Comparison of ENCODE assay signal across 8 cellular contexts in genomic region chr16:67236551-67237395, GRCh38. TPM values are rescaled to one million over a fixed set of nuclear protein-coding genes. Genes with fewer than 3 reads are reported as not detected.
DNase-seq lines count a peak whose midpoint lies in the region; ATAC-seq, FAIRE-seq and TF ChIP-seq lines count a peak whose summit lies in the region.

No MANE protein-coding gene starts in this region.

- ATAC-seq in HepG2, result peak; percentile 68
- ATAC-seq in GM19328 (IDR thresholded peaks at IDR 0.05; ENCODE audit: unreplicated experiment), result no peak

- peak; percentile 94 for DNase-seq in BE2C
- DNase-seq in H7, result peak; percentile 100
- peak; percentile 66 for DNase-seq in T-helper 22 cell (ENCODE audit: low read depth)
- DNase-seq in adipocyte (ENCODE audit: low read depth), result peak; percentile 76
- peak; percentile 46 for DNase-seq in HepG2 (ENCODE audit: low spot score)
- peak; percentile 71 for DNase-seq in stimulated activated naive CD4-positive, alpha-beta T cell treated with Interleukin-2 at 50 U/mL for 16 hours (lab: John Stamatoyannopoulos, UW)
- no peak for DNase-seq in kidney glomerular epithelial cell (lab: John Stamatoyannopoulos, UW)

- peaks cover 8% of the 10 kb centered on the region for H3K4me1 ChIP-seq in BE2C
- H3K4me1 ChIP-seq in adipocyte (ENCODE audit: control insufficient read depth, insufficient read depth, low read length), result peaks cover 18% of the 10 kb centered on the region
- H3K4me1 ChIP-seq in HepG2 (ENCODE audit: insufficient read depth, low read length), result peaks cover 14% of the 10 kb centered on the region

- intact Hi-C loops in HepG2 (cut with micrococcal nuclease; ENCODE audit: unreplicated experiment), result no loop called here

- POLR2A ChIA-PET in HepG2 (lab: Yijun Ruan, JAX), result interaction anchor here (0.8 to 2.2 kb wide), 4 partner anchors 10 to 66 kb away, joined by 3 to 17 read pairs (median 4); partner anchors contain the start of genes FHOD1, NOL3 and TMEM208

- no peak for TF ChIP-seq POLR2A in HepG2 (IDR thresholded peaks at IDR 0.05; ENCODE audit: insufficient read depth in 1 of 2, low read depth in 2 of 2, low read length in 2 of 2)

- in situ Hi-C loops in HepG2 (cut with HindIII; ENCODE audit: extremely low pct_ligation_motif_present, low pct_unique_long_range_greater_than_20kb), result no loop called here

- no peak overlapping the region for H3K27ac ChIP-seq in HepG2 (ENCODE audit: extremely low read length, insufficient read depth, low read length)

- TF ChIP-seq CTCF in BE2C (IDR thresholded peaks at IDR 0.05; ENCODE audit: low read depth, low read length) (no peak), HepG2 (CRISPR knock-in tag; IDR thresholded peaks at IDR 0.05) (no peak)

- BruUV-seq in HepG2 (replicated peaks; lab: Mats Ljungman, UMichigan), result no TSS peak

- H3K36me3 ChIP-seq in BE2C (peaks cover 9% of the 10 kb centered on the region; the same call in 1 of the 2 replicates), H7 (replicated peaks; ENCODE audit: control insufficient read depth, insufficient read depth, low read length) (peaks cover 29% of the 10 kb centered on the region), adipocyte (ENCODE audit: control insufficient read depth, insufficient read depth, low read length, severe bottlenecking) (peaks cover 63% of the 10 kb centered on the region), HepG2 (replicated peaks in 1 of 2; ENCODE audit: control insufficient read depth in 1 of 2, insufficient read depth in 2 of 2, low read length in 2 of 2) (peaks cover 32 to 48% of the 10 kb centered on the region in 2 experiments)

- no peak overlapping the region for H3K4me3 ChIP-seq in BE2C (ENCODE audit: low read depth, low read length)
- no peak overlapping the region for H3K4me3 ChIP-seq in H7 (ENCODE audit: insufficient read depth, low read depth, low read length)
- no peak overlapping the region for H3K4me3 ChIP-seq in adipocyte (ENCODE audit: low read length)
- H3K4me3 ChIP-seq in HepG2 (replicated peaks in 1 of 3; ENCODE audit: insufficient read depth in 1 of 3, low read depth in 2 of 3, low read length in 3 of 3), result no peak overlapping the region

- H3K9ac ChIP-seq in adipocyte (ENCODE audit: low read length) (peak overlapping the region; percentile 20), HepG2 (ENCODE audit: insufficient read depth, low read depth, low read length) (no peak overlapping the region)

- H3K27me3 ChIP-seq in BE2C (no peaks in the 10 kb centered on the region), H7 (ENCODE audit: control insufficient read depth, insufficient read depth, low read length) (no peaks in the 10 kb centered on the region), adipocyte (replicated peaks; ENCODE audit: control insufficient read depth, insufficient read depth, low read length) (no peaks in the 10 kb centered on the region), HepG2 (ENCODE audit: control insufficient read depth in 1 of 2, insufficient read depth in 2 of 2, low read length in 2 of 2) (no peaks in the 10 kb centered on the region)

- WGBS in HepG2 (ENCODE audit: low lambda C conversion rate), result 93% methylated on average over 50 of the region's 50 CpGs

- no peak overlapping the region for H2AFZ ChIP-seq in HepG2 (ENCODE audit: low read length)

- H4K20me1 ChIP-seq in HepG2 (ENCODE audit: insufficient read depth, low read length), result no peaks in the 10 kb centered on the region

- no peak for FAIRE-seq in HepG2 (lab: Jason Lieb, UNC)

- H3K79me2 ChIP-seq in HepG2 (ENCODE audit: insufficient read depth, low read length), result no peaks in the 10 kb centered on the region

- H3K9me3 ChIP-seq in BE2C (no peaks in the 10 kb centered on the region), adipocyte (ENCODE audit: control insufficient read depth, low read length) (no peaks in the 10 kb centered on the region), HepG2 (ENCODE audit: low read length) (no peaks in the 10 kb centered on the region)

- no peak for TF ChIP-seq EP300 in HepG2 (IDR thresholded peaks at IDR 0.05; ENCODE audit: low read depth in 2 of 2, low read length in 2 of 2)
- TF ChIP-seq EP300 in HepG2 (CRISPR knock-in tag; IDR thresholded peaks at IDR 0.05; ENCODE audit: borderline replicate concordance), result no peak

- CTCF ChIA-PET in HepG2 (lab: Yijun Ruan, JAX; ENCODE audit: low intra/inter-chr PET ratio, low total read pairs), result no interaction called here

- H3K4me2 ChIP-seq in HepG2 (ENCODE audit: low read depth, low read length), result no peak overlapping the region

- TF ChIP-seq RAD21 in HepG2 (CRISPR knock-in tag; IDR thresholded peaks at IDR 0.05), result no peak

RNA-seq across cellular contexts. Expression of gene TMEM208, which starts 9.8 kb away (rescaled TPM):
- polyA plus RNA-seq in BE2C (2012; ENCODE audit: insufficient read depth, insufficient read length, low read depth), result 298 TPM
- 19.3 and 27.3 TPM in 2 replicates for total RNA-seq in H7 (2014; rRNA removed; shearing (Covaris generic))
- 50.6 and 72.9 TPM in 2 replicates for total RNA-seq in HepG2 (2016; rRNA removed; fragmentation: Illumina TruSeq; extraction: Trizol)
- 46.7 and 49.0 TPM in 2 replicates for total RNA-seq in HepG2 (2016; cell fraction: cytosol; rRNA removed; fragmentation: Illumina TruSeq; extraction: Trizol; ENCODE audit: low read depth)
- total RNA-seq in HepG2 (2016; cell fraction: insoluble cytoplasmic fraction; rRNA removed; fragmentation: Illumina TruSeq; extraction: Trizol), result 52.7 and 71.2 TPM in 2 replicates
- total RNA-seq in HepG2 (2016; cell fraction: membrane; rRNA removed; fragmentation: Illumina TruSeq; extraction: Trizol), result 48.8 and 62.4 TPM in 2 replicates
- 57.5 and 64.0 TPM in 2 replicates for total RNA-seq in HepG2 (2016; cell fraction: nucleus; rRNA removed; fragmentation: Illumina TruSeq; extraction: Trizol)
- 58.8 and 66.9 TPM in 2 replicates for polyA plus RNA-seq in HepG2 (2011; rRNA removed)
- polyA plus RNA-seq in HepG2 (2011; cell fraction: cytosol; rRNA removed), result 86.4 and 95.7 TPM in 2 replicates
- 60.0 and 64.8 TPM in 2 replicates for polyA plus RNA-seq in HepG2 (2011; cell fraction: nucleus; rRNA removed)
- 38.6 and 40.1 TPM in 2 replicates for polyA plus RNA-seq in HepG2 (2012)
- polyA plus RNA-seq in HepG2 (2016; cell fraction: cytosol; fragmentation: Illumina TruSeq; extraction: Trizol; ENCODE audit: low read depth), result 47.9 and 51.3 TPM in 2 replicates
- 53.9 and 64.3 TPM in 2 replicates for polyA plus RNA-seq in HepG2 (2016; cell fraction: insoluble cytoplasmic fraction; fragmentation: Illumina TruSeq; extraction: Trizol; ENCODE audit: low read depth)
- polyA plus RNA-seq in HepG2 (2016; cell fraction: membrane; fragmentation: Illumina TruSeq; extraction: Trizol; ENCODE audit: low read depth), result 49.5 and 59.3 TPM in 2 replicates
- 92.5 and 95.8 TPM in 2 replicates for polyA plus RNA-seq in HepG2 (2016; cell fraction: nucleus; fragmentation: Illumina TruSeq; extraction: Trizol; ENCODE audit: insufficient read depth, low read depth)
- 76.4 and 93.1 TPM in 2 replicates for polyA minus RNA-seq in HepG2 (2011; rRNA and poly(A)+ RNA removed; ENCODE audit: low replicate concordance)
- polyA minus RNA-seq in HepG2 (2011; cell fraction: cytosol; rRNA and poly(A)+ RNA removed), result 16.8 and 20.6 TPM in 2 replicates
- polyA minus RNA-seq in HepG2 (2011; cell fraction: nucleus; rRNA and poly(A)+ RNA removed), result 58.8 and 60.5 TPM in 2 replicates

RNA-seq across cellular contexts. Expression of gene FHOD1, which starts 10.5 kb away (rescaled TPM):
- 37.9 TPM for polyA plus RNA-seq in BE2C (2012; ENCODE audit: insufficient read depth, insufficient read length, low read depth)
- 22.4 and 37.4 TPM in 2 replicates for total RNA-seq in H7 (2014; rRNA removed; shearing (Covaris generic))
- 10.9 and 20.8 TPM in 2 replicates for total RNA-seq in HepG2 (2016; rRNA removed; fragmentation: Illumina TruSeq; extraction: Trizol)
- 5.1 and 5.8 TPM in 2 replicates for total RNA-seq in HepG2 (2016; cell fraction: cytosol; rRNA removed; fragmentation: Illumina TruSeq; extraction: Trizol; ENCODE audit: low read depth)
- 8.4 and 24.4 TPM in 2 replicates for total RNA-seq in HepG2 (2016; cell fraction: insoluble cytoplasmic fraction; rRNA removed; fragmentation: Illumina TruSeq; extraction: Trizol)
- total RNA-seq in HepG2 (2016; cell fraction: membrane; rRNA removed; fragmentation: Illumina TruSeq; extraction: Trizol), result 8.8 and 9.7 TPM in 2 replicates
- 34.0 and 35.5 TPM in 2 replicates for total RNA-seq in HepG2 (2016; cell fraction: nucleus; rRNA removed; fragmentation: Illumina TruSeq; extraction: Trizol)
- polyA plus RNA-seq in HepG2 (2011; rRNA removed), result 15.0 and 20.0 TPM in 2 replicates
- polyA plus RNA-seq in HepG2 (2011; cell fraction: cytosol; rRNA removed), result 3.6 and 6.2 TPM in 2 replicates
- 111 and 166 TPM in 2 replicates for polyA plus RNA-seq in HepG2 (2011; cell fraction: nucleus; rRNA removed)
- polyA plus RNA-seq in HepG2 (2012), result 18.8 and 19.0 TPM in 2 replicates
- polyA plus RNA-seq in HepG2 (2016; cell fraction: cytosol; fragmentation: Illumina TruSeq; extraction: Trizol; ENCODE audit: low read depth), result 3.2 and 3.7 TPM in 2 replicates
- 8.1 and 13.0 TPM in 2 replicates for polyA plus RNA-seq in HepG2 (2016; cell fraction: insoluble cytoplasmic fraction; fragmentation: Illumina TruSeq; extraction: Trizol; ENCODE audit: low read depth)
- 6.7 and 6.9 TPM in 2 replicates for polyA plus RNA-seq in HepG2 (2016; cell fraction: membrane; fragmentation: Illumina TruSeq; extraction: Trizol; ENCODE audit: low read depth)
- polyA plus RNA-seq in HepG2 (2016; cell fraction: nucleus; fragmentation: Illumina TruSeq; extraction: Trizol; ENCODE audit: insufficient read depth, low read depth), result 97.6 and 114 TPM in 2 replicates
- polyA minus RNA-seq in HepG2 (2011; rRNA and poly(A)+ RNA removed; ENCODE audit: low replicate concordance), result 13.4 and 16.3 TPM in 2 replicates
- 7.6 and 12.0 TPM in 2 replicates for polyA minus RNA-seq in HepG2 (2011; cell fraction: cytosol; rRNA and poly(A)+ RNA removed)
- 15.7 and 16.7 TPM in 2 replicates for polyA minus RNA-seq in HepG2 (2011; cell fraction: nucleus; rRNA and poly(A)+ RNA removed)

RNA-seq across cellular contexts. Expression of gene SLC9A5, which starts 12.0 kb away (rescaled TPM):
- 3.1 TPM for polyA plus RNA-seq in BE2C (2012; ENCODE audit: insufficient read depth, insufficient read length, low read depth)
- total RNA-seq in H7 (2014; rRNA removed; shearing (Covaris generic)), result 1.6 and 2.5 TPM in 2 replicates
- 0.15 and 0.58 TPM in 2 replicates for total RNA-seq in HepG2 (2016; rRNA removed; fragmentation: Illumina TruSeq; extraction: Trizol)
- total RNA-seq in HepG2 (2016; cell fraction: cytosol; rRNA removed; fragmentation: Illumina TruSeq; extraction: Trizol; ENCODE audit: low read depth), result 0.26 and 0.71 TPM in 2 replicates
- total RNA-seq in HepG2 (2016; cell fraction: insoluble cytoplasmic fraction; rRNA removed; fragmentation: Illumina TruSeq; extraction: Trizol), result 0.13 and 0.69 TPM in 2 replicates
- total RNA-seq in HepG2 (2016; cell fraction: membrane; rRNA removed; fragmentation: Illumina TruSeq; extraction: Trizol), result 0.21 and 0.46 TPM in 2 replicates
- 0.81 and 1.1 TPM in 2 replicates for total RNA-seq in HepG2 (2016; cell fraction: nucleus; rRNA removed; fragmentation: Illumina TruSeq; extraction: Trizol)
- 1.4 and 1.5 TPM in 2 replicates for polyA plus RNA-seq in HepG2 (2011; rRNA removed)
- polyA plus RNA-seq in HepG2 (2011; cell fraction: cytosol; rRNA removed), result 0.54 and 0.66 TPM in 2 replicates
- polyA plus RNA-seq in HepG2 (2011; cell fraction: nucleus; rRNA removed), result 11.5 and 16.1 TPM in 2 replicates
- 0.86 and 0.88 TPM in 2 replicates for polyA plus RNA-seq in HepG2 (2012)
- polyA plus RNA-seq in HepG2 (2016; cell fraction: cytosol; fragmentation: Illumina TruSeq; extraction: Trizol; ENCODE audit: low read depth), result 0.06 and 0.33 TPM in 2 replicates
- 0.11 and 0.30 TPM in 2 replicates for polyA plus RNA-seq in HepG2 (2016; cell fraction: insoluble cytoplasmic fraction; fragmentation: Illumina TruSeq; extraction: Trizol; ENCODE audit: low read depth)
- polyA plus RNA-seq in HepG2 (2016; cell fraction: membrane; fragmentation: Illumina TruSeq; extraction: Trizol; ENCODE audit: low read depth), result 0.14 and 0.19 TPM in 2 replicates
- 1.8 and 2.8 TPM in 2 replicates for polyA plus RNA-seq in HepG2 (2016; cell fraction: nucleus; fragmentation: Illumina TruSeq; extraction: Trizol; ENCODE audit: insufficient read depth, low read depth)
- polyA minus RNA-seq in HepG2 (2011; rRNA and poly(A)+ RNA removed; ENCODE audit: low replicate concordance), result 0.80 and 1.8 TPM in 2 replicates
- polyA minus RNA-seq in HepG2 (2011; cell fraction: cytosol; rRNA and poly(A)+ RNA removed), result 0.20 TPM in 1 of 2 replicates, not detected in the other
- polyA minus RNA-seq in HepG2 (2011; cell fraction: nucleus; rRNA and poly(A)+ RNA removed), result 1.7 and 2.5 TPM in 2 replicates

RNA-seq across cellular contexts. Expression of gene ELMO3, which starts 37.8 kb away (rescaled TPM):
- 7.8 TPM for polyA plus RNA-seq in BE2C (2012; ENCODE audit: insufficient read depth, insufficient read length, low read depth)
- total RNA-seq in H7 (2014; rRNA removed; shearing (Covaris generic)), result 10.4 and 11.4 TPM in 2 replicates
- total RNA-seq in HepG2 (2016; rRNA removed; fragmentation: Illumina TruSeq; extraction: Trizol), result 0.58 and 2.6 TPM in 2 replicates
- 0.61 and 0.97 TPM in 2 replicates for total RNA-seq in HepG2 (2016; cell fraction: cytosol; rRNA removed; fragmentation: Illumina TruSeq; extraction: Trizol; ENCODE audit: low read depth)
- total RNA-seq in HepG2 (2016; cell fraction: insoluble cytoplasmic fraction; rRNA removed; fragmentation: Illumina TruSeq; extraction: Trizol), result 0.46 and 2.4 TPM in 2 replicates
- 1.1 and 1.3 TPM in 2 replicates for total RNA-seq in HepG2 (2016; cell fraction: membrane; rRNA removed; fragmentation: Illumina TruSeq; extraction: Trizol)
- 5.3 and 6.4 TPM in 2 replicates for total RNA-seq in HepG2 (2016; cell fraction: nucleus; rRNA removed; fragmentation: Illumina TruSeq; extraction: Trizol)
- polyA plus RNA-seq in HepG2 (2011; rRNA removed), result 4.0 and 5.7 TPM in 2 replicates
- polyA plus RNA-seq in HepG2 (2011; cell fraction: cytosol; rRNA removed), result 1.1 and 2.2 TPM in 2 replicates
- polyA plus RNA-seq in HepG2 (2011; cell fraction: nucleus; rRNA removed), result 45.0 and 50.5 TPM in 2 replicates
- polyA plus RNA-seq in HepG2 (2012), result 2.3 and 4.2 TPM in 2 replicates
- polyA plus RNA-seq in HepG2 (2016; cell fraction: cytosol; fragmentation: Illumina TruSeq; extraction: Trizol; ENCODE audit: low read depth), result 1.5 TPM in 2 replicates
- polyA plus RNA-seq in HepG2 (2016; cell fraction: insoluble cytoplasmic fraction; fragmentation: Illumina TruSeq; extraction: Trizol; ENCODE audit: low read depth), result 0.64 and 0.70 TPM in 2 replicates
- 1.5 and 1.8 TPM in 2 replicates for polyA plus RNA-seq in HepG2 (2016; cell fraction: membrane; fragmentation: Illumina TruSeq; extraction: Trizol; ENCODE audit: low read depth)
- 15.0 and 18.4 TPM in 2 replicates for polyA plus RNA-seq in HepG2 (2016; cell fraction: nucleus; fragmentation: Illumina TruSeq; extraction: Trizol; ENCODE audit: insufficient read depth, low read depth)
- 2.2 and 4.9 TPM in 2 replicates for polyA minus RNA-seq in HepG2 (2011; rRNA and poly(A)+ RNA removed; ENCODE audit: low replicate concordance)
- 0.62 TPM in 1 of 2 replicates, not detected in the other for polyA minus RNA-seq in HepG2 (2011; cell fraction: cytosol; rRNA and poly(A)+ RNA removed)
- 3.5 and 6.0 TPM in 2 replicates for polyA minus RNA-seq in HepG2 (2011; cell fraction: nucleus; rRNA and poly(A)+ RNA removed)

RNA-seq across cellular contexts. Expression of gene PLEKHG4, which starts 42.6 kb away (rescaled TPM):
- polyA plus RNA-seq in BE2C (2012; ENCODE audit: insufficient read depth, insufficient read length, low read depth), result 8.8 TPM
- total RNA-seq in H7 (2014; rRNA removed; shearing (Covaris generic)), result 9.6 and 15.0 TPM in 2 replicates
- total RNA-seq in HepG2 (2016; rRNA removed; fragmentation: Illumina TruSeq; extraction: Trizol), result 9.0 and 13.6 TPM in 2 replicates
- total RNA-seq in HepG2 (2016; cell fraction: cytosol; rRNA removed; fragmentation: Illumina TruSeq; extraction: Trizol; ENCODE audit: low read depth), result 1.0 and 1.9 TPM in 2 replicates
- total RNA-seq in HepG2 (2016; cell fraction: insoluble cytoplasmic fraction; rRNA removed; fragmentation: Illumina TruSeq; extraction: Trizol), result 8.8 and 11.1 TPM in 2 replicates
- 2.5 and 2.8 TPM in 2 replicates for total RNA-seq in HepG2 (2016; cell fraction: membrane; rRNA removed; fragmentation: Illumina TruSeq; extraction: Trizol)
- 13.6 and 15.4 TPM in 2 replicates for total RNA-seq in HepG2 (2016; cell fraction: nucleus; rRNA removed; fragmentation: Illumina TruSeq; extraction: Trizol)
- polyA plus RNA-seq in HepG2 (2011; rRNA removed), result 7.1 and 13.6 TPM in 2 replicates
- 3.8 and 5.1 TPM in 2 replicates for polyA plus RNA-seq in HepG2 (2011; cell fraction: cytosol; rRNA removed)
- polyA plus RNA-seq in HepG2 (2011; cell fraction: nucleus; rRNA removed), result 65.5 and 71.7 TPM in 2 replicates
- polyA plus RNA-seq in HepG2 (2012), result 4.8 and 7.4 TPM in 2 replicates
- polyA plus RNA-seq in HepG2 (2016; cell fraction: cytosol; fragmentation: Illumina TruSeq; extraction: Trizol; ENCODE audit: low read depth), result 0.52 and 0.53 TPM in 2 replicates
- polyA plus RNA-seq in HepG2 (2016; cell fraction: insoluble cytoplasmic fraction; fragmentation: Illumina TruSeq; extraction: Trizol; ENCODE audit: low read depth), result 5.8 and 6.5 TPM in 2 replicates
- polyA plus RNA-seq in HepG2 (2016; cell fraction: membrane; fragmentation: Illumina TruSeq; extraction: Trizol; ENCODE audit: low read depth), result 1.3 TPM in 2 replicates
- 33.1 and 40.1 TPM in 2 replicates for polyA plus RNA-seq in HepG2 (2016; cell fraction: nucleus; fragmentation: Illumina TruSeq; extraction: Trizol; ENCODE audit: insufficient read depth, low read depth)
- polyA minus RNA-seq in HepG2 (2011; rRNA and poly(A)+ RNA removed; ENCODE audit: low replicate concordance), result 17.3 and 27.5 TPM in 2 replicates
- 3.0 and 10.6 TPM in 2 replicates for polyA minus RNA-seq in HepG2 (2011; cell fraction: cytosol; rRNA and poly(A)+ RNA removed)
- polyA minus RNA-seq in HepG2 (2011; cell fraction: nucleus; rRNA and poly(A)+ RNA removed), result 8.5 and 10.2 TPM in 2 replicates
